ENCODE assay signal across 1 cellular context in the genomic region with DNA sequence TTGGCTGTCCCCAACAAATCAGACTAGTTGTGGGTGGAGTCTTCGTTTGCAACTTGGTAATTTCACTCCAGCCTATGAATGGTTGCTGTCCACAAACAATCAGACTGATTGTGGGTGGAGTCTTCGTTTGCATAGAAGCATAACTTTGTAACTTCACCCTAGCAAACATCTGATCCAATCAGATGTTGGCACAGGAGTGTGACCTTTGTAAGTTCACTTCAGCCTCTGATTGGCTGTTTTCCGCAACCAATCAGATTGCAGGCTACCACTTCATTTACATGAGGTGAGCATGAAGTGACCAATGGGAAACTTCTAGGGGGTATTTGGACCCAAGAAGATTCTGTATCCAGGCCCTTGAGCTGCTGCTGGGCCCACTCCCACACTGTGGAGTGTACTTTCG.
TF ChIP-seq lines count a peak whose summit lies in the region.

No MANE protein-coding gene starts in this region.

TF ChIP-seq in HepG2, 621 proteins besides CTCF, POLR2A, EP300 and RAD21:
- peak; percentile 54 for TF ChIP-seq NFYB (CRISPR knock-in tag; IDR thresholded peaks at IDR 0.05)
- peak; percentile 62 for TF ChIP-seq NFYC (CRISPR knock-in tag; IDR thresholded peaks at IDR 0.05)
- TF ChIP-seq ELF1 (CRISPR knock-in tag; IDR thresholded peaks at IDR 0.05), result no peak
